In the genomic region with DNA sequence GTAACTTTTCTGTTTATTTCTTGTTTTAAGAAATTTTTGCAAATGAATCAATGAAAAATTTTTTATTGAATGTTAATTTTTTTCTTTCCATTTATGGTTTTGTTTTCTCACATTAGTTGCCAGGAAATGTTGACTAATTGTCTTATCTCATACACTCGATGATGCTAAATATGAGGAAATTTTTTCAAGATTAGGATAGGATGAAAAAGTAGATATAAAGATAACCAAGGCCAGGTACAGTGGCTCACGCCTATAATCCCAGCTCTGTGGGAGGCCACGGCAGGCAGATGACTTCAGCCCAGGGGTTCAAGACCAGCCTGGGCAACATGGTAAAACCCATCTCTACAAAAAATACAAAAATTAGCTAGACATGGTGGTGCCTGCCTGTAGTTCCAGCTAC, we compare ENCODE assay signal across 24 cellular contexts. TPM values are rescaled to one million over a fixed set of nuclear protein-coding genes. Genes with fewer than 3 reads are reported as not detected.
DNase-seq lines count a peak whose midpoint lies in the region; ATAC-seq and TF ChIP-seq lines count a peak whose summit lies in the region.
"Had no signal": no experiment of that assay in that cellular context is flagged by ENCODE, and none has a peak within 500 bp of the region (broad histone marks: within the 10 kb centered on the region; RNA-seq: fewer than 3 reads in every experiment).

No MANE protein-coding gene starts in this region.

- H3K9me3 Mint-ChIP-seq in activated T-cell treated with anti-CD3 and anti-CD28 coated beads, Interleukin-2, amount 50 U/mL, for 24 hours = no peaks in the 10 kb centered on the region
- H3K9me3 Mint-ChIP-seq in activated T-cell treated with anti-CD3 and anti-CD28 coated beads, Interleukin-2, amount 50 U/mL, for 4 hours = no peaks in the 10 kb centered on the region
- H3K9me3 Mint-ChIP-seq in activated naive CD8-positive, alpha-beta T cell treated with anti-CD3 and anti-CD28 coated beads, Interleukin-2, amount 50 U/mL, for 24 hours = no peaks in the 10 kb centered on the region
- no peaks in the 10 kb centered on the region for H3K9me3 Mint-ChIP-seq in stimulated activated effector memory CD8-positive, alpha-beta T cell treated with anti-CD3 and anti-CD28 coated beads, Interleukin-12 subunit alpha, Interleukin-12 subunit beta, amount 100 ng/mL, for 72 hours
- H3K9me3 Mint-ChIP-seq: CD4-positive, alpha-beta T cell had no signal

- no peaks in the 10 kb centered on the region for H3K27me3 Mint-ChIP-seq in activated T-cell treated with anti-CD3 and anti-CD28 coated beads, Interleukin-2, amount 50 U/mL, for 24 hours
- no peaks in the 10 kb centered on the region for H3K27me3 Mint-ChIP-seq in activated T-cell treated with anti-CD3 and anti-CD28 coated beads, Interleukin-2, amount 50 U/mL, for 4 hours (ENCODE audit: low read depth)
- no peaks in the 10 kb centered on the region for H3K27me3 Mint-ChIP-seq in activated naive CD8-positive, alpha-beta T cell treated with anti-CD3 and anti-CD28 coated beads, Interleukin-2, amount 50 U/mL, for 24 hours
- H3K27me3 Mint-ChIP-seq: CD4-positive, alpha-beta T cell had no signal

- no peak for DNase-seq in activated T-cell treated with anti-CD3 and anti-CD28 coated beads, Interleukin-2, amount 50 U/mL, for 24 hours
- DNase-seq in activated T-cell treated with anti-CD3 and anti-CD28 coated beads, Interleukin-2, amount 50 U/mL, for 4 hours = no peak
- DNase-seq in activated naive CD8-positive, alpha-beta T cell treated with anti-CD3 and anti-CD28 coated beads, Interleukin-2, amount 50 U/mL, for 24 hours = no peak
- peak; percentile 28 for DNase-seq in fibroblast of pulmonary artery (ENCODE audit: low read depth)
- DNase-seq in stimulated activated effector memory CD8-positive, alpha-beta T cell treated with anti-CD3 and anti-CD28 coated beads, Interleukin-12 subunit alpha, Interleukin-12 subunit beta, amount 100 ng/mL, for 72 hours (ENCODE audit: low spot score in 2 of 2) = no peak
- no peak for DNase-seq in activated CD4-positive, alpha-beta T cell treated with anti-CD3 and anti-CD28 coated beads for 4 hours
- DNase-seq: ACHN; CD4-positive, alpha-beta T cell; DND-41; GM23248; H9; KG1; NCI-H1092; NCI-H1436; NCI-H187 treated with DMSO at 0.1 percent for 48 hours; NCI-H2107; NCI-H510A treated with DMSO at 0.1 percent for 48 hours; NCI-H774; NK-92 treated with Interleukin-12 subunit alpha and Interleukin-12 subunit beta, amount 100 ng/mL, for 24 hours; SHP77 treated with DMSO at 0.1 percent for 48 hours had no signal

- peaks cover 24% of the 10 kb centered on the region for H3K4me1 Mint-ChIP-seq in activated T-cell treated with anti-CD3 and anti-CD28 coated beads, Interleukin-2, amount 50 U/mL, for 24 hours (ENCODE audit: low read depth)
- H3K4me1 Mint-ChIP-seq in activated T-cell treated with anti-CD3 and anti-CD28 coated beads, Interleukin-2, amount 50 U/mL, for 4 hours (ENCODE audit: low read depth) = peaks cover 9% of the 10 kb centered on the region
- H3K4me1 Mint-ChIP-seq in activated naive CD8-positive, alpha-beta T cell treated with anti-CD3 and anti-CD28 coated beads, Interleukin-2, amount 50 U/mL, for 24 hours = peaks cover 21% of the 10 kb centered on the region
- H3K4me1 Mint-ChIP-seq in stimulated activated effector memory CD8-positive, alpha-beta T cell treated with anti-CD3 and anti-CD28 coated beads, Interleukin-12 subunit alpha, Interleukin-12 subunit beta, amount 100 ng/mL, for 72 hours = peaks cover 17% of the 10 kb centered on the region

- H3K36me3 Mint-ChIP-seq in activated T-cell treated with anti-CD3 and anti-CD28 coated beads, Interleukin-2, amount 50 U/mL, for 24 hours (ENCODE audit: low read depth) = peaks cover 60% of the 10 kb centered on the region
- peaks cover 17% of the 10 kb centered on the region for H3K36me3 Mint-ChIP-seq in activated T-cell treated with anti-CD3 and anti-CD28 coated beads, Interleukin-2, amount 50 U/mL, for 4 hours (ENCODE audit: insufficient read depth)
- H3K36me3 Mint-ChIP-seq in activated naive CD8-positive, alpha-beta T cell treated with anti-CD3 and anti-CD28 coated beads, Interleukin-2, amount 50 U/mL, for 24 hours (ENCODE audit: low read depth) = peaks cover 38% of the 10 kb centered on the region
- H3K36me3 Mint-ChIP-seq in stimulated activated effector memory CD8-positive, alpha-beta T cell treated with anti-CD3 and anti-CD28 coated beads, Interleukin-12 subunit alpha, Interleukin-12 subunit beta, amount 100 ng/mL, for 72 hours = peaks cover 50% of the 10 kb centered on the region

- TF ChIP-seq CTCF in fibroblast of pulmonary artery (IDR thresholded peaks at IDR 0.05; ENCODE audit: low read length, missing control alignments) = no peak

- ATAC-seq in activated T-cell treated with anti-CD3 and anti-CD28 coated beads, Interleukin-2, amount 50 U/mL, for 4 hours = no peak
- ATAC-seq in activated naive CD8-positive, alpha-beta T cell treated with anti-CD3 and anti-CD28 coated beads, Interleukin-2, amount 50 U/mL, for 24 hours = no peak
- ATAC-seq in stimulated activated effector memory CD8-positive, alpha-beta T cell treated with anti-CD3 and anti-CD28 coated beads, Interleukin-12 subunit alpha, Interleukin-12 subunit beta, amount 100 ng/mL, for 72 hours = no peak
- ATAC-seq in HG02970 (IDR thresholded peaks at IDR 0.05; ENCODE audit: low FRiP score, unreplicated experiment) (no peak), HG02852 (IDR thresholded peaks at IDR 0.05; ENCODE audit: unreplicated experiment) (no peak)
- ATAC-seq: GM12878 had no signal

- H3K27ac Mint-ChIP-seq in activated T-cell treated with anti-CD3 and anti-CD28 coated beads, Interleukin-2, amount 50 U/mL, for 24 hours = peak overlapping the region; percentile 64
- peak overlapping the region; percentile 27 for H3K27ac Mint-ChIP-seq in activated naive CD8-positive, alpha-beta T cell treated with anti-CD3 and anti-CD28 coated beads, Interleukin-2, amount 50 U/mL, for 24 hours
- H3K27ac Mint-ChIP-seq in stimulated activated effector memory CD8-positive, alpha-beta T cell treated with anti-CD3 and anti-CD28 coated beads, Interleukin-12 subunit alpha, Interleukin-12 subunit beta, amount 100 ng/mL, for 72 hours = peak overlapping the region; percentile 50
- H3K27ac Mint-ChIP-seq: H9 had no signal

- H3K4me3 Mint-ChIP-seq in activated T-cell treated with anti-CD3 and anti-CD28 coated beads, Interleukin-2, amount 50 U/mL, for 24 hours = no peak overlapping the region
- H3K4me3 Mint-ChIP-seq in activated T-cell treated with anti-CD3 and anti-CD28 coated beads, Interleukin-2, amount 50 U/mL, for 4 hours = no peak overlapping the region
- no peak overlapping the region for H3K4me3 Mint-ChIP-seq in activated naive CD8-positive, alpha-beta T cell treated with anti-CD3 and anti-CD28 coated beads, Interleukin-2, amount 50 U/mL, for 24 hours
- no peak overlapping the region for H3K4me3 Mint-ChIP-seq in stimulated activated effector memory CD8-positive, alpha-beta T cell treated with anti-CD3 and anti-CD28 coated beads, Interleukin-12 subunit alpha, Interleukin-12 subunit beta, amount 100 ng/mL, for 72 hours
- H3K4me3 Mint-ChIP-seq: CD4-positive, alpha-beta T cell; H9 had no signal

- no peak overlapping the region for H3K4me3 ChIP-seq in fibroblast of pulmonary artery (replicated peaks; ENCODE audit: low read depth, low read length)
- H3K4me3 ChIP-seq: BLaER1, GM12878, GM23248 had no signal

RNA-seq across cellular contexts. Expression of gene LAX1, which starts 12.6 kb away (rescaled TPM):
- 10 to 100 TPM; 20.4 to 22.7 (median 22.4) TPM for total RNA-seq in activated T-cell treated with anti-CD3 and anti-CD28 coated beads, Interleukin-2, amount 50 U/mL, for 4 hours
- total RNA-seq: H9 had no signal

RNA-seq across cellular contexts. Expression of gene ZBED6, which starts 17.8 kb away (rescaled TPM):
- 10 to 100 TPM; 10.3 to 11.0 (median 10.8) TPM for total RNA-seq in activated T-cell treated with anti-CD3 and anti-CD28 coated beads, Interleukin-2, amount 50 U/mL, for 4 hours

RNA-seq across cellular contexts. Expression of gene ZC3H11A, which starts 17.8 kb away (rescaled TPM):
- total RNA-seq in activated T-cell treated with anti-CD3 and anti-CD28 coated beads, Interleukin-2, amount 50 U/mL, for 4 hours = 10 to 100 TPM; 55.2 to 65.7 (median 64.0) TPM
